Comparison of ENCODE assay signal across 33 cellular contexts in the genomic region with DNA sequence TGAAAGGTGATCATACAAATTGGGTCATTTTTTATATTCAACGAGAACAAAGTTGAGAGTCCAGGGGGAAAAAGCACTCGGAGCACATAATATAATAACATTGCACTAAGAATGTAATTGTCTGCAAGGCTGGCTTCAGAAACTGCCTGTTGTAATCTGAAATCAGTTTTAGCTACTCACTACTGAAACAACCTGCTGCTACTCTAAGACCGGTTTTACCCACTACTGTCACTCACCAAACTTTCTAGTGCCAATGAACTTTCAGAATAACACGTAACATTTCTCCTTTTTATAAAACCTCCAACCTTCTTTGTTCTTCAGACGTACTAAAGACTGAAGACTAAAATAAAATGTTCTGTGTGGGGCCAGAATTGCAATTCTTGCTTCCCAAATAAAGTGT. TPM values are rescaled to one million over a fixed set of nuclear protein-coding genes. Genes with fewer than 3 reads are reported as not detected.
"Had no signal": no experiment of that assay in that cellular context is flagged by ENCODE, and none has a peak within 500 bp of the region (broad histone marks: within the 10 kb centered on the region; RNA-seq: fewer than 3 reads in every experiment).

No MANE protein-coding gene starts in this region.

- H3K9me3 ChIP-seq: ascending aorta, breast epithelium, colonic mucosa, gastrocnemius medialis had no signal

- H3K4me1 ChIP-seq: ascending aorta, breast epithelium, colonic mucosa, gastrocnemius medialis, heart left ventricle had no signal

- FAIRE-seq: TTC549 had no signal

- H3K27me3 ChIP-seq: ascending aorta, breast epithelium, cardiac muscle cell, colonic mucosa, foreskin keratinocyte, gastrocnemius medialis had no signal

- H3K4me3 ChIP-seq: ascending aorta, breast epithelium, cardiac muscle cell, colonic mucosa, gastrocnemius medialis, heart left ventricle had no signal

- ATAC-seq: activated CD4-positive, CD25-positive, alpha-beta regulatory T cell treated with anti-CD3 and anti-CD28 coated beads, Interleukin-2, amount 50 U/mL, for 24 hours; activated CD8-positive, alpha-beta T cell treated with anti-CD3 and anti-CD28 coated beads for 36 hours; activated naive CD4-positive, alpha-beta T cell treated with anti-CD3 and anti-CD28 coated beads, Interleukin-2, amount 50 U/mL, for 72 hours; activated T-cell treated with anti-CD3 and anti-CD28 coated beads, Interleukin-2, amount 50 U/mL, for 72 hours; esophagus mucosa; gastrocnemius medialis; heart left ventricle had no signal

- H3K27ac ChIP-seq: ascending aorta, breast epithelium, cardiac muscle cell, colonic mucosa, foreskin keratinocyte, gastrocnemius medialis, heart left ventricle, WERI-Rb-1 had no signal

- DNase-seq: activated B cell treated with CpG ODN at 0.5 μM for 24 hours; activated CD4-positive, alpha-beta T cell treated with anti-CD3 and anti-CD28 coated beads for 48 hours; activated CD4-positive, alpha-beta T cell treated with anti-CD3 and anti-CD28 coated beads, Interleukin-2, amount 50 U/mL, for 1 hour; activated CD4-positive, alpha-beta T cell treated with anti-CD3 and anti-CD28 coated beads, Interleukin-2, amount 50 U/mL, for 48 hours; activated CD8-positive, alpha-beta memory T cell treated with anti-CD3 and anti-CD28 coated beads for 24 hours; activated CD8-positive, alpha-beta T cell treated with anti-CD3 and anti-CD28 coated beads for 36 hours; activated gamma-delta T cell; activated naive CD4-positive, alpha-beta T cell; activated naive CD4-positive, alpha-beta T cell treated with anti-CD3 and anti-CD28 coated beads, Interleukin-2, amount 10 ng/mL, durations not matched to agents 7 days and 5 days; activated naive CD8-positive, alpha-beta T cell treated with anti-CD3 and anti-CD28 coated beads, Interleukin-2, amount 10 ng/mL, durations not matched to agents 7 days and 5 days; activated T-cell treated with anti-CD3 and anti-CD28 coated beads, Interleukin-2, amount 50 U/mL, for 72 hours; central memory CD4-positive, alpha-beta T cell; cerebellar nuclear complex; colonic mucosa; effector memory CD4-positive, alpha-beta T cell; endodermal cell; gastrocnemius medialis; glutamatergic neuron; heart left ventricle; hypothalamus; T-helper 9 cell; WERI-Rb-1 had no signal

- H3K36me3 ChIP-seq: ascending aorta, breast epithelium, cardiac muscle cell, colonic mucosa, gastrocnemius medialis, heart left ventricle, WERI-Rb-1 had no signal

RNA-seq across cellular contexts. Expression of a gene that starts 12.3 kb away (rescaled TPM):
- total RNA-seq: activated B cell treated with CpG ODN at 0.5 μM for 24 hours; activated CD8-positive, alpha-beta T cell treated with anti-CD3 and anti-CD28 coated beads for 36 hours; activated naive CD4-positive, alpha-beta T cell treated with anti-CD3 and anti-CD28 coated beads, Interleukin-2, amount 50 U/mL, for 72 hours; activated naive CD8-positive, alpha-beta T cell treated with anti-CD3 and anti-CD28 coated beads, Interleukin-2, amount 10 ng/mL, durations not matched to agents 7 days and 5 days; activated T-cell treated with anti-CD3 and anti-CD28 coated beads, Interleukin-2, amount 50 U/mL, for 72 hours; ascending aorta; cardiac muscle cell; colonic mucosa; dermis microvascular lymphatic vessel endothelial cell; endodermal cell; epithelial cell of proximal tubule; esophagus mucosa; foreskin keratinocyte; gastrocnemius medialis; heart left ventricle; T-helper 2 cell treated with Interferon-gamma antibody and Interleukin-4, amounts not matched to agents 100 ng/mL and 5 ng/mL, for 36 hours had no signal
- polyA plus RNA-seq: cardiac muscle cell, foreskin keratinocyte, heart left ventricle had no signal
